10 cellular contexts compared by ENCODE assay signal in the genomic region with DNA sequence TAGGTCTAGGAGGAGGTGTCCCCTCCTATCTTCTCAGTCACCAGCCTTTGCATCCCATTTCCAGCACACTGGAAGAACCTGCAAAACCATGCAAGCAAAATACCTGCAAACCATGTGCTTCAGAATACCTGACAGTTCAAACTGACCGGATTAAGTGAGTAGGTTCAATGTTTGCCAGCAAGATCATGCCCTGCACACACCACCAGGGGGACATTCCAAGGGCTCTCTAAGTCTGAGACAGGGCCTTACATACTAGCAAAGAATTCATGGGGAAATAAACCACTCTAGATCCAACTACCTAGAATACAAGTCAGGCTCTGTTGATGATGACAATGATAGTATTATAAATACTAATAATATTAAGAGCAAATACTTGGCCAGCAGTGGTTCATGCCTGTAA. TPM values are rescaled to one million over a fixed set of nuclear protein-coding genes. Genes with fewer than 3 reads are reported as not detected.
A peak's percentile ranks its signal among the peaks of the same experiment; 100 is the strongest.
DNase-seq lines count a peak whose midpoint lies in the region; ATAC-seq and TF ChIP-seq lines count a peak whose summit lies in the region.
"Had no signal": no experiment of that assay in that cellular context is flagged by ENCODE, and none has a peak within 500 bp of the region (broad histone marks: within the 10 kb centered on the region; RNA-seq: fewer than 3 reads in every experiment).

No MANE protein-coding gene starts in this region.

- ATAC-seq in HG03442 (IDR thresholded peaks at IDR 0.05; ENCODE audit: unreplicated experiment) (no peak), GM21529 (IDR thresholded peaks at IDR 0.05; ENCODE audit: unreplicated experiment) (no peak), HG03280 (IDR thresholded peaks at IDR 0.05; ENCODE audit: unreplicated experiment) (no peak), GM18502 (IDR thresholded peaks at IDR 0.05; ENCODE audit: poor library complexity, unreplicated experiment) (no peak)

- WGBS in H9 (ENCODE audit: extremely low coverage, insufficient read length, low lambda C conversion rate), result no CpG with 5 or more reads among the region's 1 CpG

- no peak overlapping the region for H2BK5ac ChIP-seq in H9 (ENCODE audit: insufficient read length, low read length)

- H3K4me2 ChIP-seq in H9 (ENCODE audit: insufficient read depth, insufficient read length, low read length), result no peak overlapping the region

- no peak overlapping the region for H2AFZ ChIP-seq in H9 (ENCODE audit: low read length)

- no peaks in the 10 kb centered on the region for H3K23me2 ChIP-seq in H9 (ENCODE audit: insufficient read length, low read depth, low read length, poor library complexity, severe bottlenecking)

- H3K9ac ChIP-seq in H9 (ENCODE audit: extremely low read depth, insufficient read length, low read length), result no peak overlapping the region

- no peaks in the 10 kb centered on the region for H3K27me3 Mint-ChIP-seq in H9 (ENCODE audit: low read depth)
- H3K27me3 Mint-ChIP-seq: naive B cell had no signal

- H2AK5ac ChIP-seq in H9 (ENCODE audit: insufficient read length, low read length), result no peak overlapping the region

- H3K56ac ChIP-seq in H9 (ENCODE audit: insufficient read length, low read depth, low read length), result no peak overlapping the region

- no peak overlapping the region for H3K23ac ChIP-seq in H9 (ENCODE audit: insufficient read length, low read depth, low read length)

- no peak overlapping the region; a peak in 1 of 5 replicates for H3K4me3 Mint-ChIP-seq in H9
- H3K4me3 Mint-ChIP-seq: naive B cell had no signal

- DNase-seq in AG20443 (ENCODE audit: low spot score), result peak; percentile 23
- DNase-seq in H9, result peak; percentile 45
- peak; percentile 9 for DNase-seq in kidney glomerular epithelial cell (lab: John Stamatoyannopoulos, UW)
- DNase-seq: naive B cell, NCI-H2171 had no signal

- H3K27ac ChIP-seq in H9 (ENCODE audit: insufficient read length, low read depth, low read length) (no peak overlapping the region), VCaP (no peak overlapping the region)

- no peaks in the 10 kb centered on the region for H3K9me3 ChIP-seq in H9 (ENCODE audit: control insufficient read depth, low read depth, low read length)

- H3K4ac ChIP-seq in H9 (ENCODE audit: low read depth, low read length), result no peak overlapping the region

- no peaks in the 10 kb centered on the region for H4K20me1 ChIP-seq in H9 (ENCODE audit: control insufficient read depth, insufficient read depth, insufficient read length)

- H3K9me3 Mint-ChIP-seq in H9, result no peaks in the 10 kb centered on the region
- H3K9me3 Mint-ChIP-seq: naive B cell had no signal

- no peak overlapping the region for H4K5ac ChIP-seq in H9 (ENCODE audit: insufficient read length, low read depth, low read length)

- no peak overlapping the region for H4K8ac ChIP-seq in H9 (replicated peaks; ENCODE audit: insufficient read length, low read depth, low read length)

- no peak overlapping the region for H3K27ac Mint-ChIP-seq in H9

- TF ChIP-seq CTCF in H9 (conservative IDR thresholded peaks at IDR 0.05) (peak; percentile 74), VCaP (conservative IDR thresholded peaks at IDR 0.05) (peak; percentile 56)

- no peaks in the 10 kb centered on the region for H3K4me1 ChIP-seq in H9 (ENCODE audit: insufficient read depth, low read length)

- H3K14ac ChIP-seq in H9 (ENCODE audit: insufficient read depth, low read length), result no peak overlapping the region

- H2BK120ac ChIP-seq in H9 (ENCODE audit: low read depth, low read length, poor library complexity, severe bottlenecking), result no peak overlapping the region

- H3K18ac ChIP-seq in H9 (ENCODE audit: insufficient read length, low read depth, low read length), result no peak overlapping the region

- H2BK12ac ChIP-seq in H9 (ENCODE audit: insufficient read length, low read depth, low read length), result no peak overlapping the region

- no peaks in the 10 kb centered on the region for H3K27me3 ChIP-seq in H9 (ENCODE audit: insufficient read depth, low read length)

- no peak overlapping the region for H3T11ph ChIP-seq in H9 (ENCODE audit: low read length)

- no peak overlapping the region for H2BK20ac ChIP-seq in H9 (ENCODE audit: low read depth, low read length, poor library complexity, severe bottlenecking)

- H3K79me1 ChIP-seq in H9 (ENCODE audit: insufficient read depth, low read depth, low read length, poor library complexity, severe bottlenecking), result peaks cover 5% of the 10 kb centered on the region

- no peak overlapping the region for H4K91ac ChIP-seq in H9 (ENCODE audit: insufficient read length, low read depth, low read length)

- H3K4me1 Mint-ChIP-seq in H9, result no peaks in the 10 kb centered on the region

- no peaks in the 10 kb centered on the region; the same call in 1 of the 2 replicates for H3K79me2 ChIP-seq in H9 (ENCODE audit: insufficient read depth, low read length)

- no peak overlapping the region for H2BK15ac ChIP-seq in H9 (ENCODE audit: low read depth, low read length)

- H3K36me3 Mint-ChIP-seq in H9 (ENCODE audit: insufficient read depth in 1 of 3, low read depth in 3 of 3), result no peaks in the 10 kb centered on the region
- H3K36me3 Mint-ChIP-seq: naive B cell had no signal

RNA-seq across cellular contexts. Expression of a gene that starts 27.6 kb away (rescaled TPM):
- total RNA-seq in H9 (2021), result 28.2 and 28.8 TPM in 2 replicates

RNA-seq across cellular contexts. Expression of a gene that starts 59.9 kb away (rescaled TPM):
- total RNA-seq in H9 (2021), result 17.0 and 17.5 TPM in 2 replicates
